8 cellular contexts compared by ENCODE assay signal in the genomic region with DNA sequence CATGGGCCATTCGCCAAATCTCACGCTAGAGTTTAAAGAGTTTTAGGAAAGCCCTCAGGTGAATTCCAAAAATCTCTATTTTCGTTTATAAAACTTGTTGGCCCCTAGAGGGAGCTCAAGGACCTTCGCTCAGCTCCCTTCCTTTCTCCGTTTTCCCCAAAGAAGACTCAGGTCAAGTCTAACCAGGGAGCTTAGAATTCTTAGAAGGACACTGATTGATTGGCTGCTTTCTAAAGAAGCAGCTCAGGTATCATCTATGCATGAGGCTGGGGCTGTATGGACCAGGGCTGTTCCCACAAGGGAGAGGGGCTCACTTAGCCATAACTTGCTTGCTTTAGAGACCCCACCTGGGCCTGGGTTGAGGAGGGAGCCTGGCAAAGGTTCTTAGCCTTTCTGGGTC. TPM values are rescaled to one million over a fixed set of nuclear protein-coding genes. Genes with fewer than 3 reads are reported as not detected.
DNase-seq lines count a peak whose midpoint lies in the region; ATAC-seq and TF ChIP-seq lines count a peak whose summit lies in the region.

No MANE protein-coding gene starts in this region.

- H3K27me3 Mint-ChIP-seq in T-helper 17 cell = peaks cover 49% of the 10 kb centered on the region

- TF ChIP-seq CTCF in fibroblast of villous mesenchyme (IDR thresholded peaks at IDR 0.05; ENCODE audit: insufficient read depth, low read depth, low read length) = peak; percentile 69

- no peaks in the 10 kb centered on the region for H3K4me1 Mint-ChIP-seq in T-helper 17 cell

- H3K4me3 ChIP-seq in fibroblast of villous mesenchyme (ENCODE audit: low read depth, low read length) = no peak overlapping the region

- TF ChIP-seq EP300 in Ishikawa (IDR thresholded peaks at IDR 0.05; ENCODE audit: borderline replicate concordance) = no peak

- H3K36me3 Mint-ChIP-seq in T-helper 17 cell (ENCODE audit: low read depth) = no peaks in the 10 kb centered on the region

- peak; percentile 49 for ATAC-seq in GM18870 (IDR thresholded peaks at IDR 0.05; ENCODE audit: unreplicated experiment)
- ATAC-seq in T-helper 17 cell = peak; percentile 44

- no peak overlapping the region for H3K27ac Mint-ChIP-seq in T-helper 17 cell

- no peak overlapping the region for H3K4me3 Mint-ChIP-seq in T-helper 17 cell

- H3K9me3 ChIP-seq in T-helper 17 cell (ENCODE audit: control insufficient read depth, low read length, poor library complexity, severe bottlenecking) = no peaks in the 10 kb centered on the region

- DNase-seq in D341Med (ENCODE audit: low spot score) (peak; percentile 60), T-helper 17 cell (no peak), fibroblast of villous mesenchyme (ENCODE audit: low read depth) (peak; percentile 72), pons (ENCODE audit: low spot score) (peak; percentile 53), T-helper 9 cell (no peak)
- no peak for DNase-seq in activated CD8-positive, alpha-beta memory T cell treated with anti-CD3 and anti-CD28 coated beads, Interleukin-2, amount 50 U/mL, for 4 hours

- TF ChIP-seq RAD21 in Ishikawa (IDR thresholded peaks at IDR 0.05; ENCODE audit: low read depth) = peak; percentile 85

TF ChIP-seq in Ishikawa, 13 proteins besides CTCF, POLR2A, EP300 and RAD21:
- no peak for TF ChIP-seq MAX (IDR thresholded peaks at IDR 0.05)
- TF ChIP-seq REST (IDR thresholded peaks at IDR 0.05; ENCODE audit: low read depth) = no peak
- TF ChIP-seq FOXM1 (IDR thresholded peaks at IDR 0.05; ENCODE audit: borderline replicate concordance, low read depth) = no peak
- TF ChIP-seq NFIC (IDR thresholded peaks at IDR 0.05) = no peak
- no peak for TF ChIP-seq CEBPB (IDR thresholded peaks at IDR 0.05)
- TF ChIP-seq ZBTB7A (IDR thresholded peaks at IDR 0.05; ENCODE audit: low read depth) = no peak
- no peak for TF ChIP-seq CREB1 (IDR thresholded peaks at IDR 0.05; ENCODE audit: low read depth)
- TF ChIP-seq TEAD4 (IDR thresholded peaks at IDR 0.05) = no peak
- TF ChIP-seq TCF12 (IDR thresholded peaks at IDR 0.05; ENCODE audit: low read depth) = no peak
- TF ChIP-seq, protein P1, sequence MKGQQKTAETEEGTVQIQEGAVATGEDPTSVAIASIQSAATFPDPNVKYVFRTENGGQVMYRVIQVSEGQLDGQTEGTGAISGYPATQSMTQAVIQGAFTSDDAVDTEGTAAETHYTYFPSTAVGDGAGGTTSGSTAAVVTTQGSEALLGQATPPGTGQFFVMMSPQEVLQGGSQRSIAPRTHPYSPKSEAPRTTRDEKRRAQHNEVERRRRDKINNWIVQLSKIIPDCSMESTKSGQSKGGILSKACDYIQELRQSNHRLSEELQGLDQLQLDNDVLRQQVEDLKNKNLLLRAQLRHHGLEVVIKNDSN (IDR thresholded peaks at IDR 0.05) = no peak
- TF ChIP-seq TAF1 (IDR thresholded peaks at IDR 0.05; ENCODE audit: low read depth) = no peak
- TF ChIP-seq YY1 (IDR thresholded peaks at IDR 0.05; ENCODE audit: low read depth) = no peak
- TF ChIP-seq EGR1 (IDR thresholded peaks at IDR 0.05) = no peak

RNA-seq across cellular contexts. Expression of gene DZIP1, which starts 20.5 kb away (rescaled TPM):
- total RNA-seq in T-helper 17 cell (not detected), fibroblast of villous mesenchyme (38.9 and 44.8 TPM in 2 replicates)

RNA-seq across cellular contexts. Expression of gene DNAJC3, which starts 52.9 kb away (rescaled TPM):
- total RNA-seq in T-helper 17 cell (10 to 100 TPM; 20.8 to 24.5 TPM), fibroblast of villous mesenchyme (56.4 and 85.1 TPM in 2 replicates)

Comparison
In these comparisons a context has a peak if more than half of its experiments do, and no peak if none do; other contexts are left out.
1. DNase-seq: peak in D341Med (single experiment), fibroblast of villous mesenchyme (single experiment) and pons (single experiment); none in T-helper 17 cell (0 of 3), T-helper 9 cell (single experiment) and activated CD8-positive, alpha-beta memory T cell treated with anti-CD3 and anti-CD28 coated beads, Interleukin-2, amount 50 U/mL, for 4 hours (single experiment).
2. RNA of gene DZIP1, which starts 20.5 kb away (total RNA-seq): 38.9 to 44.8 TPM in fibroblast of villous mesenchyme; not detected in T-helper 17 cell; every median in the first group is over 10 times any median in the second.